ENCODE assay signal across 14 cellular contexts in the genomic region with DNA sequence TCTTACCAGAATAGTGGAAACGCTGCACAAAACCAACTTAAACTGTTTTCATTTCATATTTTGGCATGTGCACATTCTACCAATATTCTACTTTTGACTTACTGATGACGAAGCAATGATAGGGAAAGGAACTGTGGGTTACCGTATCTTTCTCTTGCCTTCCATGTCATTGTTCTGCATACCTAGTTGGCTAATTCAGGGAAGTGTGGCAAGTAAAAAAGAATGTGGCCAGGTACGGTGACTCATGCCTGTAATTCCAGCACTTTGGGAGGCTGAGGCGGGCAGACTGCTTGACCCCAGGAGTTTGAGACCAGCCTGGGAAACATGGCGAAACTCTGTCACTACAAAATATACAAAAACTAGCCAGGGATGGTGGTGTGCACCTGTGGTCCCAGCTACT.
"Had no signal": no experiment of that assay in that cellular context is flagged by ENCODE, and none has a peak within 500 bp of the region (broad histone marks: within the 10 kb centered on the region; RNA-seq: fewer than 3 reads in every experiment).

No MANE protein-coding gene starts in this region.

- H3K4me3 Mint-ChIP-seq: activated CD8-positive, alpha-beta memory T cell treated with anti-CD3 and anti-CD28 coated beads, Interleukin-2, amount 10 ng/mL, durations not matched to agents 7 days and 5 days; activated T-cell treated with anti-CD3 and anti-CD28 coated beads, Interleukin-2, amount 50 U/mL, for 24 hours; immature natural killer cell had no signal

- H3K4me1 ChIP-seq: pancreas, right atrium auricular region, transverse colon had no signal

- H3K27ac Mint-ChIP-seq: activated CD8-positive, alpha-beta memory T cell treated with anti-CD3 and anti-CD28 coated beads, Interleukin-2, amount 10 ng/mL, durations not matched to agents 7 days and 5 days; activated naive CD4-positive, alpha-beta T cell treated with anti-CD3 and anti-CD28 coated beads, Interleukin-2, amount 50 U/mL, for 72 hours; activated T-cell treated with anti-CD3 and anti-CD28 coated beads, Interleukin-2, amount 50 U/mL, for 24 hours had no signal

- H3K27me3 Mint-ChIP-seq: activated CD8-positive, alpha-beta memory T cell treated with anti-CD3 and anti-CD28 coated beads, Interleukin-2, amount 10 ng/mL, durations not matched to agents 7 days and 5 days; activated T-cell treated with anti-CD3 and anti-CD28 coated beads, Interleukin-2, amount 50 U/mL, for 24 hours had no signal

- H3K4me1 Mint-ChIP-seq: activated CD8-positive, alpha-beta memory T cell treated with anti-CD3 and anti-CD28 coated beads, Interleukin-2, amount 10 ng/mL, durations not matched to agents 7 days and 5 days had no signal

- H3K36me3 ChIP-seq: pancreas, right atrium auricular region, transverse colon had no signal

- H3K9me3 Mint-ChIP-seq: activated naive CD4-positive, alpha-beta T cell treated with anti-CD3 and anti-CD28 coated beads, Interleukin-2, amount 50 U/mL, for 72 hours; activated T-cell treated with anti-CD3 and anti-CD28 coated beads, Interleukin-2, amount 50 U/mL, for 24 hours; immature natural killer cell had no signal

- H3K27me3 ChIP-seq: brain microvascular endothelial cell, pancreas, right atrium auricular region, transverse colon had no signal

- H3K27ac ChIP-seq: brain microvascular endothelial cell, pancreas, right atrium auricular region, skin epidermis, transverse colon had no signal

- ATAC-seq: activated CD8-positive, alpha-beta memory T cell treated with anti-CD3 and anti-CD28 coated beads, Interleukin-2, amount 10 ng/mL, durations not matched to agents 7 days and 5 days; activated naive CD4-positive, alpha-beta T cell treated with anti-CD3 and anti-CD28 coated beads, Interleukin-2, amount 50 U/mL, for 72 hours had no signal

- DNase-seq: activated CD4-positive, alpha-beta T cell treated with anti-CD3 and anti-CD28 coated beads, Interleukin-2, amount 50 U/mL, for 48 hours; activated CD4-positive, CD25-positive, alpha-beta regulatory T cell treated with anti-CD3 and anti-CD28 coated beads, Interleukin-2, amount 50 U/mL, for 72 hours; activated CD8-positive, alpha-beta memory T cell treated with anti-CD3 and anti-CD28 coated beads, Interleukin-2, amount 10 ng/mL, durations not matched to agents 7 days and 5 days; activated effector memory CD4-positive, alpha-beta T cell treated with anti-CD3 and anti-CD28 coated beads, Interleukin-2, amount 50 U/mL, for 16 hours; activated T-cell treated with anti-CD3 and anti-CD28 coated beads, Interleukin-2, amount 50 U/mL, for 24 hours; amygdala; brain microvascular endothelial cell; dermis blood vessel endothelial cell; immature natural killer cell; transverse colon had no signal

- H3K4me3 ChIP-seq: pancreas, right atrium auricular region, skin epidermis, transverse colon had no signal

- H3K36me3 Mint-ChIP-seq: activated CD8-positive, alpha-beta memory T cell treated with anti-CD3 and anti-CD28 coated beads, Interleukin-2, amount 10 ng/mL, durations not matched to agents 7 days and 5 days; activated naive CD4-positive, alpha-beta T cell treated with anti-CD3 and anti-CD28 coated beads, Interleukin-2, amount 50 U/mL, for 72 hours; immature natural killer cell had no signal

- H3K9me3 ChIP-seq: pancreas, right atrium auricular region, transverse colon had no signal
